2 cellular contexts compared by ENCODE assay signal in the genomic region with DNA sequence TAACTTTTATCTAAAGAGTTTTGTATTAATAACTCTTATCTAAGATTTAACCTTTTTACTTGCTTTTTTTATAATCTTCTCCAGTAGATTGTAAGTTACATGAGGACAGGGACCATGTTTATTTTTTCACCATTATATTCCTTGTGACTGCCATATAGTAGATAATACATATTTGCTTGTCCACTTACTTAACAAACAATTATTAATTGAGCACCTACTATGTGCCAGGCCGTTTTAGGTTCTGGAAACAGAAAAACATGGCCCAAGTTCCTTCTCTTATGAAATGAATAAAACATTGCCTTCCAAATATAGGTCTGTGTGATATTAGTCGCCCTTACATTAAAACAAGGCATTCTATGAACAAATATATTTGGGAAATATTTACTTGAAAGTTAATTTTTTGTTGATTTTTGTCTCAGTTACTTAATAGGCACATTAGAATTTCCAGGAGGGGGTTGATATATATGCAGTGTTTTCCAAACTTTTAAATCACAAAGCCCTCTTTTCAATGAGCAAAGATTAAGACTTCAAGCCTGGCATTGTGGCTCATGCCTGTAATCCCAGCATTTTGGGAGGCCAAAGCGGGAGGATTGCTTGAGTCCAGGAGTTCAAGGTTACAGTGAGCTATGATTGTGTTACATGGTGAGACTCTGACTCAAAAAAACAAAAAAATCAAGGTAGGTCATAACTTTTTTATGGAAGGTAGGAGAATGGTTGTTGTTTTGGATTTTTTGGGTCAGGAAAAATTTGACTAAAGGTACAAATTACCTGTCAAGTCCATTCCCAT.
A peak's percentile ranks its signal among the peaks of the same experiment; 100 is the strongest.
TF ChIP-seq lines count a peak whose summit lies in the region.

No MANE protein-coding gene starts in this region.

TF ChIP-seq in HepG2, 621 proteins besides CTCF, POLR2A, EP300 and RAD21 (continues in another document):
- TF ChIP-seq, protein P1, sequence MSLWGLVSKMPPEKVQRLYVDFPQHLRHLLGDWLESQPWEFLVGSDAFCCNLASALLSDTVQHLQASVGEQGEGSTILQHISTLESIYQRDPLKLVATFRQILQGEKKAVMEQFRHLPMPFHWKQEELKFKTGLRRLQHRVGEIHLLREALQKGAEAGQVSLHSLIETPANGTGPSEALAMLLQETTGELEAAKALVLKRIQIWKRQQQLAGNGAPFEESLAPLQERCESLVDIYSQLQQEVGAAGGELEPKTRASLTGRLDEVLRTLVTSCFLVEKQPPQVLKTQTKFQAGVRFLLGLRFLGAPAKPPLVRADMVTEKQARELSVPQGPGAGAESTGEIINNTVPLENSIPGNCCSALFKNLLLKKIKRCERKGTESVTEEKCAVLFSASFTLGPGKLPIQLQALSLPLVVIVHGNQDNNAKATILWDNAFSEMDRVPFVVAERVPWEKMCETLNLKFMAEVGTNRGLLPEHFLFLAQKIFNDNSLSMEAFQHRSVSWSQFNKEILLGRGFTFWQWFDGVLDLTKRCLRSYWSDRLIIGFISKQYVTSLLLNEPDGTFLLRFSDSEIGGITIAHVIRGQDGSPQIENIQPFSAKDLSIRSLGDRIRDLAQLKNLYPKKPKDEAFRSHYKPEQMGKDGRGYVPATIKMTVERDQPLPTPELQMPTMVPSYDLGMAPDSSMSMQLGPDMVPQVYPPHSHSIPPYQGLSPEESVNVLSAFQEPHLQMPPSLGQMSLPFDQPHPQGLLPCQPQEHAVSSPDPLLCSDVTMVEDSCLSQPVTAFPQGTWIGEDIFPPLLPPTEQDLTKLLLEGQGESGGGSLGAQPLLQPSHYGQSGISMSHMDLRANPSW (CRISPR knock-in tag; IDR thresholded peaks at IDR 0.05; ENCODE audit: borderline replicate concordance): no peak
- TF ChIP-seq ZNF567 (CRISPR knock-in tag; IDR thresholded peaks at IDR 0.05; ENCODE audit: borderline replicate concordance) (no peak), RBM22 (optimal IDR thresholded peaks at IDR 0.05; ENCODE audit: low read length) (no peak), KDM6A (CRISPR knock-in tag; IDR thresholded peaks at IDR 0.05; ENCODE audit: low read depth) (no peak), STAT5B (CRISPR knock-in tag; IDR thresholded peaks at IDR 0.05) (no peak), NR2F6 (IDR thresholded peaks at IDR 0.05) (no peak), NR2F6 (CRISPR knock-in tag; IDR thresholded peaks at IDR 0.05) (no peak), HNF4A (CRISPR knock-in tag; IDR thresholded peaks at IDR 0.05) (peak; percentile 55), YEATS2 (CRISPR knock-in tag; IDR thresholded peaks at IDR 0.05; ENCODE audit: borderline replicate concordance) (no peak), ZFX (CRISPR knock-in tag; IDR thresholded peaks at IDR 0.05; ENCODE audit: low read depth) (no peak), KLF12 (CRISPR knock-in tag; IDR thresholded peaks at IDR 0.05; ENCODE audit: borderline replicate concordance) (no peak), MBNL3 (CRISPR knock-in tag; conservative IDR thresholded peaks at IDR 0.05) (no peak), ZKSCAN1 (IDR thresholded peaks at IDR 0.05; ENCODE audit: low read length) (peak; percentile 84)
- TF ChIP-seq, protein P2, sequence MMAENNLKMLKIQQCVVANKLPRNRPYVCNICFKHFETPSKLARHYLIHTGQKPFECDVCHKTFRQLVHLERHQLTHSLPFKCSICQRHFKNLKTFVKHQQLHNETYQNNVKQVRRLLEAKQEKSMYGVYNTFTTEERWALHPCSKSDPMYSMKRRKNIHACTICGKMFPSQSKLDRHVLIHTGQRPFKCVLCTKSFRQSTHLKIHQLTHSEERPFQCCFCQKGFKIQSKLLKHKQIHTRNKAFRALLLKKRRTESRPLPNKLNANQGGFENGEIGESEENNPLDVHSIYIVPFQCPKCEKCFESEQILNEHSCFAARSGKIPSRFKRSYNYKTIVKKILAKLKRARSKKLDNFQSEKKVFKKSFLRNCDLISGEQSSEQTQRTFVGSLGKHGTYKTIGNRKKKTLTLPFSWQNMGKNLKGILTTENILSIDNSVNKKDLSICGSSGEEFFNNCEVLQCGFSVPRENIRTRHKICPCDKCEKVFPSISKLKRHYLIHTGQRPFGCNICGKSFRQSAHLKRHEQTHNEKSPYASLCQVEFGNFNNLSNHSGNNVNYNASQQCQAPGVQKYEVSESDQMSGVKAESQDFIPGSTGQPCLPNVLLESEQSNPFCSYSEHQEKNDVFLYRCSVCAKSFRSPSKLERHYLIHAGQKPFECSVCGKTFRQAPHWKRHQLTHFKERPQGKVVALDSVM (CRISPR knock-in tag; IDR thresholded peaks at IDR 0.05): peak; percentile 71
- TF ChIP-seq, protein P3, sequence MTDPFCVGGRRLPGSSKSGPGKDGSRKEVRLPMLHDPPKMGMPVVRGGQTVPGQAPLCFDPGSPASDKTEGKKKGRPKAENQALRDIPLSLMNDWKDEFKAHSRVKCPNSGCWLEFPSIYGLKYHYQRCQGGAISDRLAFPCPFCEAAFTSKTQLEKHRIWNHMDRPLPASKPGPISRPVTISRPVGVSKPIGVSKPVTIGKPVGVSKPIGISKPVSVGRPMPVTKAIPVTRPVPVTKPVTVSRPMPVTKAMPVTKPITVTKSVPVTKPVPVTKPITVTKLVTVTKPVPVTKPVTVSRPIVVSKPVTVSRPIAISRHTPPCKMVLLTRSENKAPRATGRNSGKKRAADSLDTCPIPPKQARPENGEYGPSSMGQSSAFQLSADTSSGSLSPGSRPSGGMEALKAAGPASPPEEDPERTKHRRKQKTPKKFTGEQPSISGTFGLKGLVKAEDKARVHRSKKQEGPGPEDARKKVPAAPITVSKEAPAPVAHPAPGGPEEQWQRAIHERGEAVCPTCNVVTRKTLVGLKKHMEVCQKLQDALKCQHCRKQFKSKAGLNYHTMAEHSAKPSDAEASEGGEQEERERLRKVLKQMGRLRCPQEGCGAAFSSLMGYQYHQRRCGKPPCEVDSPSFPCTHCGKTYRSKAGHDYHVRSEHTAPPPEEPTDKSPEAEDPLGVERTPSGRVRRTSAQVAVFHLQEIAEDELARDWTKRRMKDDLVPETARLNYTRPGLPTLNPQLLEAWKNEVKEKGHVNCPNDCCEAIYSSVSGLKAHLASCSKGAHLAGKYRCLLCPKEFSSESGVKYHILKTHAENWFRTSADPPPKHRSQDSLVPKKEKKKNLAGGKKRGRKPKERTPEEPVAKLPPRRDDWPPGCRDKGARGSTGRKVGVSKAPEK (CRISPR knock-in tag; IDR thresholded peaks at IDR 0.05; ENCODE audit: borderline replicate concordance): no peak
- TF ChIP-seq, protein P4, sequence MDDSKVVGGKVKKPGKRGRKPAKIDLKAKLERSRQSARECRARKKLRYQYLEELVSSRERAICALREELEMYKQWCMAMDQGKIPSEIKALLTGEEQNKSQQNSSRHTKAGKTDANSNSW (CRISPR knock-in tag; IDR thresholded peaks at IDR 0.05; ENCODE audit: borderline replicate concordance): no peak
- TF ChIP-seq, protein P5, sequence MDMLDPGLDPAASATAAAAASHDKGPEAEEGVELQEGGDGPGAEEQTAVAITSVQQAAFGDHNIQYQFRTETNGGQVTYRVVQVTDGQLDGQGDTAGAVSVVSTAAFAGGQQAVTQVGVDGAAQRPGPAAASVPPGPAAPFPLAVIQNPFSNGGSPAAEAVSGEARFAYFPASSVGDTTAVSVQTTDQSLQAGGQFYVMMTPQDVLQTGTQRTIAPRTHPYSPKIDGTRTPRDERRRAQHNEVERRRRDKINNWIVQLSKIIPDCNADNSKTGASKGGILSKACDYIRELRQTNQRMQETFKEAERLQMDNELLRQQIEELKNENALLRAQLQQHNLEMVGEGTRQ (IDR thresholded peaks at IDR 0.05; ENCODE audit: low read depth, low read length): no peak
- TF ChIP-seq, protein P5 (CRISPR knock-in tag; IDR thresholded peaks at IDR 0.05; ENCODE audit: borderline replicate concordance): no peak

TF ChIP-seq in K562, 482 proteins besides CTCF, POLR2A, EP300 and RAD21:
- TF ChIP-seq KLF16 (IDR thresholded peaks at IDR 0.05) (no peak), ZKSCAN1 (IDR thresholded peaks at IDR 0.05; ENCODE audit: low read depth, low read length) (peak; percentile 83), ZNF316 (IDR thresholded peaks at IDR 0.05) (peak; percentile 28; the same call in 1 of the 2 replicates), KDM1A (IDR thresholded peaks at IDR 0.05) (0 out of 4 replicates have a peak, but pooled peaks of 1 of the 2 experiments have one; percentile 12)
